1 cellular context compared by ENCODE assay signal in genomic region chr4:74206088-74206826, GRCh38.
TF ChIP-seq lines count a peak whose summit lies in the region.

No MANE protein-coding gene starts in this region.

TF ChIP-seq in K562, 482 proteins besides CTCF, POLR2A, EP300 and RAD21 (continued from another document and continues in another):
- TF ChIP-seq ZBTB40 (IDR thresholded peaks at IDR 0.05) (peak; percentile 73), ZBTB40 (CRISPR knock-in tag; IDR thresholded peaks at IDR 0.05) (no peak), KLF16 (IDR thresholded peaks at IDR 0.05) (peak; percentile 80), CREBBP (IDR thresholded peaks at IDR 0.05; ENCODE audit: low read depth, low read length) (no peak), MBD2 (IDR thresholded peaks at IDR 0.05; ENCODE audit: borderline replicate concordance, low read depth) (no peak), JUNB (CRISPR knock-in tag; conservative IDR thresholded peaks at IDR 0.05) (no peak), POLR2AphosphoS2 (IDR thresholded peaks at IDR 0.05; ENCODE audit: low read length) (no peak), MCM3 (IDR thresholded peaks at IDR 0.05) (no peak), DPF2 (IDR thresholded peaks at IDR 0.05) (peak; percentile 77), ZBTB43 (CRISPR knock-in tag; IDR thresholded peaks at IDR 0.05) (no peak), ZBTB2 (IDR thresholded peaks at IDR 0.05) (no peak), RBM14 (IDR thresholded peaks at IDR 0.05; ENCODE audit: borderline replicate concordance, insufficient read depth, low read depth, low read length) (no peak), KDM1A (IDR thresholded peaks at IDR 0.05) (peak; percentile 86 to 88; a peak in 3 of 4 replicates), GATAD2B (IDR thresholded peaks at IDR 0.05; ENCODE audit: borderline replicate concordance) (no peak), CEBPB (tag; IDR thresholded peaks at IDR 0.05) (no peak), HDAC6 (IDR thresholded peaks at IDR 0.05; ENCODE audit: low read depth, low read length) (no peak), ELK3 (CRISPR knock-in tag; IDR thresholded peaks at IDR 0.05) (no peak), ARNT (IDR thresholded peaks at IDR 0.05) (no peak), MEIS2 (IDR thresholded peaks at IDR 0.05; ENCODE audit: partially characterized antibody) (no peak), ZC3H11A (IDR thresholded peaks at IDR 0.05; ENCODE audit: low read depth, low read length) (no peak), BHLHE40 (IDR thresholded peaks at IDR 0.05; ENCODE audit: low read length) (no peak), ZNF586 (CRISPR knock-in tag; conservative IDR thresholded peaks at IDR 0.05) (no peak), CREB3 (tag; conservative IDR thresholded peaks at IDR 0.05; ENCODE audit: low read depth) (no peak), BRD9 (IDR thresholded peaks at IDR 0.05; ENCODE audit: low read depth, partially characterized antibody) (no peak), TSHZ1 (CRISPR knock-in tag; IDR thresholded peaks at IDR 0.05) (no peak), ZNF780A (CRISPR knock-in tag; IDR thresholded peaks at IDR 0.05) (no peak), MTF1 (CRISPR knock-in tag; IDR thresholded peaks at IDR 0.05; ENCODE audit: borderline replicate concordance) (no peak), MEF2D (tag; conservative IDR thresholded peaks at IDR 0.05; ENCODE audit: low read depth) (peak; percentile 65), SP1 (CRISPR knock-in tag; IDR thresholded peaks at IDR 0.05) (no peak), NR2C2 (CRISPR knock-in tag; IDR thresholded peaks at IDR 0.05) (no peak), NR2C2 (tag; IDR thresholded peaks at IDR 0.05) (no peak), TCF7L2 (IDR thresholded peaks at IDR 0.05; ENCODE audit: low read depth, low read length) (no peak), ZFP36 (IDR thresholded peaks at IDR 0.05; ENCODE audit: low read depth, low read length, partially characterized antibody) (no peak), CCAR2 (IDR thresholded peaks at IDR 0.05; ENCODE audit: low read depth, low read length) (no peak), ZNF253 (CRISPR knock-in tag; conservative IDR thresholded peaks at IDR 0.05) (no peak), EWSR1 (IDR thresholded peaks at IDR 0.05; ENCODE audit: borderline replicate concordance, low read depth, partially characterized antibody) (no peak), ZBTB1 (CRISPR knock-in tag; IDR thresholded peaks at IDR 0.05; ENCODE audit: borderline replicate concordance, low read depth) (no peak), PREB (CRISPR knock-in tag; IDR thresholded peaks at IDR 0.05) (no peak), ZNF584 (CRISPR knock-in tag; IDR thresholded peaks at IDR 0.05; ENCODE audit: low read depth) (no peak), ELF1 (tag; IDR thresholded peaks at IDR 0.05) (no peak), JUN (IDR thresholded peaks at IDR 0.05; ENCODE audit: borderline replicate concordance, low read depth, low read length) (no peak), JUN (CRISPR knock-in tag; IDR thresholded peaks at IDR 0.05; ENCODE audit: borderline replicate concordance) (no peak), TSC22D4 (tag; IDR thresholded peaks at IDR 0.05) (no peak), COPS2 (conservative IDR thresholded peaks at IDR 0.05) (no peak), NFIX (CRISPR knock-in tag; IDR thresholded peaks at IDR 0.05; ENCODE audit: low read depth) (no peak), RBM17 (IDR thresholded peaks at IDR 0.05; ENCODE audit: borderline replicate concordance, low read depth, low read length) (no peak), NCOA2 (IDR thresholded peaks at IDR 0.05; ENCODE audit: partially characterized antibody in 2 of 2) (no peak), SIN3B (IDR thresholded peaks at IDR 0.05; ENCODE audit: low read depth) (no peak), IRF2 (CRISPR knock-in tag; IDR thresholded peaks at IDR 0.05) (no peak), ZNF316 (IDR thresholded peaks at IDR 0.05) (no peak), NFRKB (IDR thresholded peaks at IDR 0.05; ENCODE audit: low read depth) (no peak), NR1H2 (CRISPR knock-in tag; IDR thresholded peaks at IDR 0.05) (no peak), ZNF695 (CRISPR knock-in tag; IDR thresholded peaks at IDR 0.05) (no peak), GATA2 (CRISPR knock-in tag; IDR thresholded peaks at IDR 0.05) (peak; percentile 73), GTF2B (IDR thresholded peaks at IDR 0.05; ENCODE audit: extremely low read depth, insufficient read length) (no peak), HDAC2 (IDR thresholded peaks at IDR 0.05) (peak; percentile 83), CREM (IDR thresholded peaks at IDR 0.05; ENCODE audit: low read depth) (peak; percentile 32; the same call in 1 of the 2 replicates), HDGF (IDR thresholded peaks at IDR 0.05) (no peak)
